Comparison of ENCODE assay signal across 8 cellular contexts in the genomic region with DNA sequence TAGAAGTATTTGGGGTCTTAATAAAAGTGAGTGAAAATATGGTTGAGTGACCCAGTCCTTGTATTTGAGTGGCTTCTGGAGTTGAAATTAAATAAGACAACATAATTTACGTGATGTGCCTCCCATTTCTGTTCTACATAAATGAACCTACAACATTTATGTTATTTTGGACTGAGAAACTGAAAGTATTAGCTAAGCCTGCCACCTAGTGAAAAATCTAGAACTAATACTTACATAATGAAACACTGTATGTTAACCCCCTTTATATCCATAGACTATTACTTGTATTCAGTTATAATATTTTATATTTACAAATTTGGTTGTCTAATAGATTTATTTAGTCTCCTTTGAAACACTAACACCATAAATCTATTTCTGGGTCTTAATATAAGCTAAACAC.
DNase-seq lines count a peak whose midpoint lies in the region; ATAC-seq, FAIRE-seq and TF ChIP-seq lines count a peak whose summit lies in the region.

No MANE protein-coding gene starts in this region.

- H3K27me3 ChIP-seq in mesenchymal stem cell (ENCODE audit: control insufficient read depth in 1 of 2, insufficient read depth in 1 of 2, low read length in 2 of 2), result no peaks in the 10 kb centered on the region

- H3K4me3 ChIP-seq in GM12865 (ENCODE audit: low read depth, low read length) (no peak overlapping the region), mesenchymal stem cell (ENCODE audit: insufficient read depth in 1 of 2, low read depth in 1 of 2, low read length in 2 of 2) (no peak overlapping the region)

- H3K9me3 ChIP-seq in mesenchymal stem cell (ENCODE audit: control insufficient read depth, low read length), result peaks cover 7% of the 10 kb centered on the region

- H2BK5ac ChIP-seq in mesenchymal stem cell (ENCODE audit: low read depth, low read length, poor library complexity, severe bottlenecking), result no peak overlapping the region

- no CpG with 5 or more reads among the region's 1 CpG for WGBS in mesenchymal stem cell

- no peak for TF ChIP-seq POLR2A in H54 (IDR thresholded peaks at IDR 0.05; ENCODE audit: low read depth, low read length)

- no peak overlapping the region for H2AFZ ChIP-seq in mesenchymal stem cell (ENCODE audit: low read depth, low read length)

- no peaks in the 10 kb centered on the region for H3K79me1 ChIP-seq in mesenchymal stem cell (replicated peaks; ENCODE audit: low read length, poor library complexity, severe bottlenecking)

- ATAC-seq in GM21786 (IDR thresholded peaks at IDR 0.05; ENCODE audit: unreplicated experiment) (no peak), HG03196 (IDR thresholded peaks at IDR 0.05; ENCODE audit: unreplicated experiment) (no peak)

- no peak overlapping the region for H2BK120ac ChIP-seq in mesenchymal stem cell (ENCODE audit: low read depth, low read length)

- H3K36me3 ChIP-seq in mesenchymal stem cell (ENCODE audit: control insufficient read depth in 1 of 2, insufficient read depth in 2 of 2, low read depth in 1 of 2, low read length in 2 of 2), result no peaks in the 10 kb centered on the region

- H3K4ac ChIP-seq in mesenchymal stem cell (ENCODE audit: low read depth in 1 of 2, low read length in 2 of 2), result no peak overlapping the region

- peak; percentile 19 for TF ChIP-seq CTCF in GM12865 (IDR thresholded peaks at IDR 0.05; ENCODE audit: insufficient read depth, low read depth, low read length, missing control alignments)

- H3K23ac ChIP-seq in mesenchymal stem cell (ENCODE audit: low read length in 2 of 2), result no peak overlapping the region

- H4K91ac ChIP-seq in mesenchymal stem cell (ENCODE audit: low read length), result no peak overlapping the region

- H3K18ac ChIP-seq in mesenchymal stem cell (ENCODE audit: low read depth in 1 of 2, low read length in 2 of 2), result no peak overlapping the region

- H2BK12ac ChIP-seq in mesenchymal stem cell (ENCODE audit: low read length in 2 of 2), result no peak overlapping the region

- no peak overlapping the region for H3K4me2 ChIP-seq in mesenchymal stem cell (ENCODE audit: low read length, poor library complexity, severe bottlenecking)

- H3K9ac ChIP-seq in mesenchymal stem cell (ENCODE audit: low read length), result no peak overlapping the region

- no peak overlapping the region for H3K14ac ChIP-seq in mesenchymal stem cell (ENCODE audit: low read length in 2 of 2)

- H3K27ac ChIP-seq in mesenchymal stem cell (ENCODE audit: low read length, poor library complexity, severe bottlenecking), result no peak overlapping the region

- H2AK5ac ChIP-seq in mesenchymal stem cell (ENCODE audit: low read length, severe bottlenecking), result no peak overlapping the region

- H4K8ac ChIP-seq in mesenchymal stem cell (ENCODE audit: low read length), result no peak overlapping the region

- DNase-seq in GM12865 (ENCODE audit: low read depth) (peak; percentile 26), KG1 (lab: John Stamatoyannopoulos, UW) (peak; percentile 15), SW480 (ENCODE audit: low spot score) (peak; percentile 7), mesenchymal stem cell (peak; percentile 57), HuH-7.5 (ENCODE audit: low spot score) (no peak), H54 (ENCODE audit: insufficient read length, low spot score) (no peak)

- H2BK15ac ChIP-seq in mesenchymal stem cell (ENCODE audit: low read depth, poor library complexity, severe bottlenecking), result no peak overlapping the region

- no peak for FAIRE-seq in H54 (lab: Jason Lieb, UNC)

- no peaks in the 10 kb centered on the region for H3K4me1 ChIP-seq in mesenchymal stem cell (ENCODE audit: control insufficient read depth, insufficient read depth, low read depth, low read length)

Comparison
In these comparisons a context has a peak if more than half of its experiments do, and no peak if none do; other contexts are left out.
1. DNase-seq: peak in GM12865 (single experiment), KG1 (single experiment), SW480 (single experiment) and mesenchymal stem cell (single experiment); none in HuH-7.5 (single experiment) and H54 (single experiment).